ENCODE assay signal across 10 cellular contexts in the genomic region with DNA sequence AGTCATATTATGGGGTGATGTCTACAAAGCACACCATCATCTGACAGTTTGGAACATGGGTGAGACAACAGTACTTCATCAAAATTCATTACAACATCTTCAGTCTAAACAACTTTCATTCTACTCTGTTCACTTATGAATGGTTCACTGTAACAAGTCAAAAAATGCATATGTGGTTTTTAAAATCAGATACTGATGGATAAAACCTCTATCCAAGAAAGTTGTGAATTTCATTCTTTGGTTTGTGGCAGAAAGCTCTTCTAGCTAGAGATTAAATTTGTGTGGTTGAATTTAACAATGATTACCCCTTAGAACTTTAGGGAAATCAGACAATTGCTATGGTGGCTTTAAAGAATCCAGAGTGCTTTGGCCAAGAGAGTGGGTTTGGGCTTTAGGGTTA.
"Had no signal": no experiment of that assay in that cellular context is flagged by ENCODE, and none has a peak within 500 bp of the region (broad histone marks: within the 10 kb centered on the region; RNA-seq: fewer than 3 reads in every experiment).

No MANE protein-coding gene starts in this region.

- H3K9me3 Mint-ChIP-seq: HFFc6 had no signal

- ATAC-seq: HCT116, HepG2 had no signal

- H3K27ac ChIP-seq: GM23248, HL-60 had no signal

- H3K4me1 ChIP-seq: HAP-1 had no signal

- H3K4me3 ChIP-seq: GM23248, HAP-1 had no signal

- H3K36me3 Mint-ChIP-seq: IgD-negative memory B cell had no signal

- H3K9ac ChIP-seq: GM23248 had no signal

- H3K27me3 Mint-ChIP-seq: IgD-negative memory B cell had no signal

- H3K4me3 Mint-ChIP-seq: HFFc6, IgD-negative memory B cell had no signal

- FAIRE-seq: HepG2 had no signal

- H3K36me3 ChIP-seq: HAP-1 had no signal

- H3K27ac Mint-ChIP-seq: HFFc6, IgD-negative memory B cell had no signal

- DNase-seq: GM23248, GOT3, H7, HFFc6, KBM-7 had no signal

- H2AFZ ChIP-seq: GM23248 had no signal

- H3K9me3 ChIP-seq: HAP-1 had no signal
